Comparison of ENCODE assay signal across 23 cellular contexts in genomic region chr2:190569994-190570755, GRCh38. TPM values are rescaled to one million over a fixed set of nuclear protein-coding genes. Genes with fewer than 3 reads are reported as not detected.
DNase-seq lines count a peak whose midpoint lies in the region; ATAC-seq, FAIRE-seq and TF ChIP-seq lines count a peak whose summit lies in the region.
"Had no signal": no experiment of that assay in that cellular context is flagged by ENCODE, and none has a peak within 500 bp of the region (broad histone marks: within the 10 kb centered on the region; RNA-seq: fewer than 3 reads in every experiment).

No MANE protein-coding gene starts in this region.

- H3K4me3 Mint-ChIP-seq in activated T-cell treated with anti-CD3 and anti-CD28 coated beads, Interleukin-2, amount 50 U/mL, for 72 hours, result no peak overlapping the region
- no peak overlapping the region for H3K4me3 Mint-ChIP-seq in neural progenitor cell
- H3K4me3 Mint-ChIP-seq: CD8-positive, alpha-beta T cell had no signal

- no peak overlapping the region for H3K4me2 ChIP-seq in neural progenitor cell

- H3K36me3 Mint-ChIP-seq in activated T-cell treated with anti-CD3 and anti-CD28 coated beads, Interleukin-2, amount 50 U/mL, for 72 hours (ENCODE audit: insufficient read depth in 2 of 2), result peaks cover 13 to 19% of the 10 kb centered on the region in 2 donors
- H3K36me3 Mint-ChIP-seq in neural progenitor cell, result peaks cover 9% of the 10 kb centered on the region

- peaks cover 12 to 16% of the 10 kb centered on the region in 2 donors for H3K9me3 Mint-ChIP-seq in activated T-cell treated with anti-CD3 and anti-CD28 coated beads, Interleukin-2, amount 50 U/mL, for 72 hours
- peaks cover 24% of the 10 kb centered on the region for H3K9me3 Mint-ChIP-seq in neural progenitor cell

- H2AFZ ChIP-seq in neural progenitor cell (replicated peaks), result peak overlapping the region; percentile 42

- ATAC-seq in activated T-cell treated with anti-CD3 and anti-CD28 coated beads, Interleukin-2, amount 50 U/mL, for 72 hours (replicated peaks in 1 of 2), result peak; percentile 34 to 66
- ATAC-seq in HG03442 (IDR thresholded peaks at IDR 0.05; ENCODE audit: unreplicated experiment), result no peak
- ATAC-seq: CD8-positive, alpha-beta T cell had no signal

- no peaks in the 10 kb centered on the region for H3K27me3 Mint-ChIP-seq in activated T-cell treated with anti-CD3 and anti-CD28 coated beads, Interleukin-2, amount 50 U/mL, for 72 hours (ENCODE audit: low read depth)
- no peaks in the 10 kb centered on the region for H3K27me3 Mint-ChIP-seq in neural progenitor cell (ENCODE audit: insufficient read depth, low read depth)

- H3K27ac Mint-ChIP-seq in activated T-cell treated with anti-CD3 and anti-CD28 coated beads, Interleukin-2, amount 50 U/mL, for 72 hours, result no peak overlapping the region
- no peak overlapping the region for H3K27ac Mint-ChIP-seq in neural progenitor cell
- H3K27ac Mint-ChIP-seq: CD8-positive, alpha-beta T cell had no signal

- H3K4me1 Mint-ChIP-seq in activated T-cell treated with anti-CD3 and anti-CD28 coated beads, Interleukin-2, amount 50 U/mL, for 72 hours (ENCODE audit: low read depth), result peaks cover 16% of the 10 kb centered on the region
- H3K4me1 Mint-ChIP-seq in neural progenitor cell, result peaks cover 2% of the 10 kb centered on the region

- peaks cover 6% of the 10 kb centered on the region for H3K9me3 ChIP-seq in neural progenitor cell (ENCODE audit: low read depth)
- H3K9me3 ChIP-seq in kidney (ENCODE audit: control insufficient read depth in 1 of 2, low read length in 2 of 2), result peaks cover 3 to 5% of the 10 kb centered on the region in 2 donors

- H3K9ac ChIP-seq in neural progenitor cell (no peak overlapping the region), kidney (ENCODE audit: low read length in 2 of 2) (no peak overlapping the region)

- H4K20me1 ChIP-seq in neural progenitor cell (ENCODE audit: low read depth), result no peaks in the 10 kb centered on the region

- TF ChIP-seq CTCF in RWPE1 (conservative IDR thresholded peaks at IDR 0.05; ENCODE audit: low read depth) (no peak), bronchial epithelial cell (IDR thresholded peaks at IDR 0.05; ENCODE audit: insufficient read depth, low read length, severe bottlenecking) (no peak), neural progenitor cell (IDR thresholded peaks at IDR 0.05) (no peak), kidney (IDR thresholded peaks at IDR 0.05; ENCODE audit: borderline replicate concordance, extremely low read depth, insufficient read depth) (no peak)

- POLR2A ChIA-PET in RWPE1 (lab: Yijun Ruan, JAX; ENCODE audit: low non-redundant PET), result no interaction called here

- intact Hi-C loops in kidney (cut with DNase I), result no loop called here

- H3K36me3 ChIP-seq in bronchial epithelial cell (ENCODE audit: control insufficient read depth, insufficient read depth, low read length) (no peaks in the 10 kb centered on the region), neural progenitor cell (no peaks in the 10 kb centered on the region), kidney (ENCODE audit: control insufficient read depth in 1 of 2, insufficient read depth in 2 of 2, low read length in 2 of 2) (no peaks in the 10 kb centered on the region)
- H3K36me3 ChIP-seq: HAP-1 had no signal

- CTCF ChIA-PET in RWPE1 (lab: Yijun Ruan, JAX), result interaction anchor here (0.6 kb wide), 3 partner anchors 203 to 585 kb away, joined by 3 read pairs; no protein-coding TSS in a partner anchor

- H3K4me1 ChIP-seq in neural progenitor cell (no peaks in the 10 kb centered on the region), kidney (ENCODE audit: control insufficient read depth in 1 of 2, insufficient read depth in 1 of 2, low read depth in 1 of 2, low read length in 2 of 2) (no peaks in the 10 kb centered on the region)
- H3K4me1 ChIP-seq: HAP-1 had no signal

- H3K4me3 ChIP-seq in bronchial epithelial cell (ENCODE audit: low read depth, low read length) (no peak overlapping the region), neural progenitor cell (no peak overlapping the region), kidney (ENCODE audit: low read length in 2 of 2) (no peak overlapping the region)
- H3K4me3 ChIP-seq: HAP-1 had no signal

- no peaks in the 10 kb centered on the region for H3K79me2 ChIP-seq in neural progenitor cell (ENCODE audit: low read depth)

- FAIRE-seq in bronchial epithelial cell (lab: Jason Lieb, UNC), result no peak
- no peak for FAIRE-seq in kidney (lab: Jason Lieb, UNC)
- FAIRE-seq: G401.6 had no signal

- DNase-seq in activated T-cell treated with anti-CD3 and anti-CD28 coated beads, Interleukin-2, amount 50 U/mL, for 72 hours, result no peak
- DNase-seq in activated T-cell treated with anti-CD3 and anti-CD28 coated beads, Interleukin-2, amount 50 U/mL, for 1 hour, result no peak
- DNase-seq in RWPE1 (ENCODE audit: low spot score) (no peak), bronchial epithelial cell (ENCODE audit: low read depth) (peak; percentile 23), neural progenitor cell (ENCODE audit: low spot score) (no peak), substantia nigra (lab: John Stamatoyannopoulos, UW) (no peak), kidney (no peak)
- DNase-seq: 8988T; C1 segment of cervical spinal cord; CD8-positive, alpha-beta T cell; KG1; NCI-H1092 treated with DMSO at 0.1 percent for 48 hours; NCI-H146; NCI-H2029; NCI-H2227 treated with DMSO at 0.1 percent for 48 hours; NCI-H510A treated with DMSO at 0.1 percent for 48 hours; NCI-H748 treated with DMSO at 0.1 percent for 48 hours; OCI-M1; SHP77 had no signal

- H3K27ac ChIP-seq in RWPE1 (peak overlapping the region; percentile 42; the same call in 1 of the 2 replicates), neural progenitor cell (no peak overlapping the region), substantia nigra (ENCODE audit: low read depth, low read length, poor library complexity, severe bottlenecking) (no peak overlapping the region), kidney (ENCODE audit: low read depth in 2 of 2, low read length in 2 of 2) (no peak overlapping the region)
- H3K27ac ChIP-seq: HL-60 had no signal

- H3K27me3 ChIP-seq in bronchial epithelial cell (ENCODE audit: control insufficient read depth, insufficient read depth, low read length), result no peaks in the 10 kb centered on the region
- H3K27me3 ChIP-seq in neural progenitor cell, result no peaks in the 10 kb centered on the region

- H3F3A ChIP-seq in neural progenitor cell (ENCODE audit: low read depth), result no peaks in the 10 kb centered on the region

RNA-seq across cellular contexts. Expression of gene NEMP2, which starts 35.7 kb away (rescaled TPM):
- 10 to 100 TPM; 22.3 to 22.9 TPM for total RNA-seq in activated T-cell treated with anti-CD3 and anti-CD28 coated beads, Interleukin-2, amount 50 U/mL, for 72 hours
- total RNA-seq in bronchial epithelial cell, result 1.8 and 1.9 TPM in 2 replicates
- 3.9 and 13.8 TPM in 2 replicates for total RNA-seq in neural progenitor cell (ENCODE audit: low replicate concordance)
- total RNA-seq in kidney, result 5.2 TPM
- 2.3 TPM for polyA plus RNA-seq in kidney (ENCODE audit: insufficient read depth, low read depth, low replicate concordance)
